In genomic region chr19:54137114-54137912, GRCh38 we compare ENCODE assay signal across 1 cellular context.
TF ChIP-seq lines count a peak whose summit lies in the region.

Gene CNOT3, plus strand, starts transcription at chr19:54137762. Its CDS starts 5,217 bp downstream, at chr19:54142979.

TF ChIP-seq in K562, 482 proteins besides CTCF, POLR2A, EP300 and RAD21 (continued from another document):
- TF ChIP-seq MGA (IDR thresholded peaks at IDR 0.05) (no peak), DNMT1 (IDR thresholded peaks at IDR 0.05) (no peak), MAFG (tag; conservative IDR thresholded peaks at IDR 0.05) (peak; percentile 57; the same call in 1 of the 2 replicates), ARID1B (IDR thresholded peaks at IDR 0.05) (no peak), ZBTB5 (IDR thresholded peaks at IDR 0.05) (peak; percentile 95), POLR2AphosphoS5 (IDR thresholded peaks at IDR 0.05; ENCODE audit: control insufficient read depth, insufficient read depth, low read depth, low read length) (peak; percentile 54; the same call in 1 of the 2 replicates), NELFE (IDR thresholded peaks at IDR 0.05; ENCODE audit: insufficient read depth, insufficient read length) (no peak), EP400 (IDR thresholded peaks at IDR 0.05) (peak; percentile 87), GMEB1 (CRISPR knock-in tag; IDR thresholded peaks at IDR 0.05) (0 out of 2 replicates have a peak, but pooled peaks have one; percentile 41)
